Comparison of ENCODE assay signal across 8 cellular contexts in the genomic region with DNA sequence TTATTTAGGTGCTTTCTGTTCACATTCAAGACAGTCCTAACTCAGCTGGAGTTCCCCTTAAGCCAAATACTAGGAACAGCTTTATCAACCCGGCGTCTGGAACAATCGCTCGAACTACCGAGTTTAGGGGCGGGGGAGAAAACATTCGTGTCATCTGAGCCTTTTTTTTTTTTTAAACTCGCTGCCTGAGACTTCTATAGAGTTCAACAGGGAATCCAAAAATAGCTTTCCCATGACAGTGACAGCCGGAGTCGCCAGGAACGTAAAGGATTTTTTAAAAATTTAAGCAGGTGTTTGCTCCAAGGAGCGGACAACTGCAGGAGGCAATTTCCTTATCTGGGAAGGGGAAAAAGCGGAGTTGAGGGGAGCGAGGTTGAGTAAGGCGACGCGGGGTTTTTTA. TPM values are rescaled to one million over a fixed set of nuclear protein-coding genes. Genes with fewer than 3 reads are reported as not detected.
A peak's percentile ranks its signal among the peaks of the same experiment; 100 is the strongest.
DNase-seq lines count a peak whose midpoint lies in the region; ATAC-seq, FAIRE-seq and TF ChIP-seq lines count a peak whose summit lies in the region.

No MANE protein-coding gene starts in this region.

- H3K4me1 ChIP-seq in ACC112 (ENCODE audit: control insufficient read depth, insufficient read depth, low read length, unreplicated experiment), result peaks cover 5% of the 10 kb centered on the region
- peaks cover 18% of the 10 kb centered on the region for H3K4me1 ChIP-seq in osteoblast (ENCODE audit: insufficient read depth, low read length)

- no peak for TF ChIP-seq CTCF in osteoblast (IDR thresholded peaks at IDR 0.05; ENCODE audit: extremely low read depth, low read depth, low read length)

- H2AFZ ChIP-seq in ACC112 (ENCODE audit: low read length, unreplicated experiment) (peak overlapping the region; percentile 89), osteoblast (ENCODE audit: low read length) (peak overlapping the region; percentile 95)

- H3K4me3 ChIP-seq in ACC112 (ENCODE audit: low read depth, low read length), result peak overlapping the region; percentile 94
- H3K4me3 ChIP-seq in osteoblast (ENCODE audit: insufficient read depth, low read length), result peak overlapping the region; percentile 95

- no peak for FAIRE-seq in frontal cortex (lab: Jason Lieb, UNC)

- TF ChIP-seq POLR2A in GM18505 (IDR thresholded peaks at IDR 0.05; ENCODE audit: borderline replicate concordance, extremely low read depth, insufficient read depth, insufficient read length), result no peak

- peaks cover 27% of the 10 kb centered on the region for H3K79me2 ChIP-seq in ACC112 (ENCODE audit: control insufficient read depth, insufficient read depth, low read length, unreplicated experiment)
- H3K79me2 ChIP-seq in osteoblast (ENCODE audit: insufficient read depth, low read length), result peaks cover 49% of the 10 kb centered on the region

- peak; percentile 20 for ATAC-seq in GM18505 (IDR thresholded peaks at IDR 0.05; ENCODE audit: unreplicated experiment)
- ATAC-seq in activated T-cell treated with anti-CD3 and anti-CD28 coated beads, Interleukin-2, amount 50 U/mL, for 4 hours, result no peak
- ATAC-seq in HG03039 (IDR thresholded peaks at IDR 0.05; ENCODE audit: unreplicated experiment), result no peak

- H3K36me3 ChIP-seq in ACC112 (ENCODE audit: insufficient read depth, low read length), result no peaks in the 10 kb centered on the region
- H3K36me3 ChIP-seq in osteoblast (ENCODE audit: insufficient read depth, low read length), result no peaks in the 10 kb centered on the region

- H3K36me3 Mint-ChIP-seq in activated T-cell treated with anti-CD3 and anti-CD28 coated beads, Interleukin-2, amount 50 U/mL, for 4 hours (ENCODE audit: insufficient read depth), result peaks cover 6% of the 10 kb centered on the region

- H3K27me3 Mint-ChIP-seq in activated T-cell treated with anti-CD3 and anti-CD28 coated beads, Interleukin-2, amount 50 U/mL, for 4 hours (ENCODE audit: low read depth), result peaks cover 5% of the 10 kb centered on the region

- DNase-seq in LHCN-M2 (ENCODE audit: low read depth) (peak; percentile 38), frontal cortex (ENCODE audit: low spot score in 2 of 2) (peak; percentile 29 to 31), osteoblast (ENCODE audit: insufficient read length, low spot score, missing footprints) (no peak), NCI-H2029 (lab: John Stamatoyannopoulos, UW) (no peak)
- DNase-seq in activated T-cell treated with anti-CD3 and anti-CD28 coated beads, Interleukin-2, amount 50 U/mL, for 4 hours, result peak; percentile 30

- peaks cover 13% of the 10 kb centered on the region for H4K20me1 ChIP-seq in osteoblast (ENCODE audit: insufficient read depth, low read length)

- H3K4me2 ChIP-seq in osteoblast (ENCODE audit: insufficient read depth, low read length), result peak overlapping the region; percentile 90

- H3K9me3 Mint-ChIP-seq in activated T-cell treated with anti-CD3 and anti-CD28 coated beads, Interleukin-2, amount 50 U/mL, for 4 hours, result peaks cover 4% of the 10 kb centered on the region

- no peaks in the 10 kb centered on the region for H3K27me3 ChIP-seq in ACC112 (ENCODE audit: insufficient read depth, low read length)
- H3K27me3 ChIP-seq in osteoblast (ENCODE audit: insufficient read depth, low read length), result no peaks in the 10 kb centered on the region

- peaks cover 5% of the 10 kb centered on the region for H3K9me3 ChIP-seq in osteoblast (ENCODE audit: low read depth, low read length)

- H3K4me3 Mint-ChIP-seq in activated T-cell treated with anti-CD3 and anti-CD28 coated beads, Interleukin-2, amount 50 U/mL, for 4 hours, result peak overlapping the region; percentile 99

- peaks cover 39% of the 10 kb centered on the region for H3K4me1 Mint-ChIP-seq in activated T-cell treated with anti-CD3 and anti-CD28 coated beads, Interleukin-2, amount 50 U/mL, for 4 hours (ENCODE audit: low read depth)

- H3K27ac ChIP-seq in ACC112 (ENCODE audit: low read depth, low read length) (peak overlapping the region; percentile 15; the same call in 1 of the 2 replicates), osteoblast (ENCODE audit: low read depth, low read length) (peak overlapping the region; percentile 82)

RNA-seq across cellular contexts. Expression of a gene that starts 0.8 kb away (rescaled TPM):
- total RNA-seq in LHCN-M2 (2014; rRNA removed), result 7.2 and 8.6 TPM in 2 replicates
- 4.3 TPM for polyA plus RNA-seq in LHCN-M2 (2012)
- total RNA-seq in activated T-cell treated with anti-CD3 and anti-CD28 coated beads, Interleukin-2, amount 50 U/mL, for 4 hours, result 10 to 100 TPM in 2 of 3 donors, 1 to 10 TPM in 1; 8.3 to 12.1 (median 10.5) TPM
- total RNA-seq in frontal cortex, result 13.0 TPM
- 11.6 and 12.1 TPM in 2 replicates for total RNA-seq in osteoblast

RNA-seq across cellular contexts. Expression of a gene that starts 58.5 kb away (rescaled TPM):
- 0.71 and 0.75 TPM in 2 replicates for total RNA-seq in LHCN-M2 (2014; rRNA removed)
- polyA plus RNA-seq in LHCN-M2 (2012), result 0.23 TPM
- under 1 TPM; 0.08 to 0.38 (median 0.13) TPM for total RNA-seq in activated T-cell treated with anti-CD3 and anti-CD28 coated beads, Interleukin-2, amount 50 U/mL, for 4 hours
- 0.41 TPM for total RNA-seq in frontal cortex
- total RNA-seq in osteoblast, result 0.36 and 0.59 TPM in 2 replicates

Comparison
In these comparisons a context has a peak if more than half of its experiments do, and no peak if none do; other contexts are left out.
1. DNase-seq: peak in LHCN-M2 (single experiment), activated T-cell treated with anti-CD3 and anti-CD28 coated beads, Interleukin-2, amount 50 U/mL, for 4 hours (single experiment) and frontal cortex (2 of 2); none in osteoblast (single experiment) and NCI-H2029 (single experiment).